ENCODE assay signal across 23 cellular contexts in the genomic region with DNA sequence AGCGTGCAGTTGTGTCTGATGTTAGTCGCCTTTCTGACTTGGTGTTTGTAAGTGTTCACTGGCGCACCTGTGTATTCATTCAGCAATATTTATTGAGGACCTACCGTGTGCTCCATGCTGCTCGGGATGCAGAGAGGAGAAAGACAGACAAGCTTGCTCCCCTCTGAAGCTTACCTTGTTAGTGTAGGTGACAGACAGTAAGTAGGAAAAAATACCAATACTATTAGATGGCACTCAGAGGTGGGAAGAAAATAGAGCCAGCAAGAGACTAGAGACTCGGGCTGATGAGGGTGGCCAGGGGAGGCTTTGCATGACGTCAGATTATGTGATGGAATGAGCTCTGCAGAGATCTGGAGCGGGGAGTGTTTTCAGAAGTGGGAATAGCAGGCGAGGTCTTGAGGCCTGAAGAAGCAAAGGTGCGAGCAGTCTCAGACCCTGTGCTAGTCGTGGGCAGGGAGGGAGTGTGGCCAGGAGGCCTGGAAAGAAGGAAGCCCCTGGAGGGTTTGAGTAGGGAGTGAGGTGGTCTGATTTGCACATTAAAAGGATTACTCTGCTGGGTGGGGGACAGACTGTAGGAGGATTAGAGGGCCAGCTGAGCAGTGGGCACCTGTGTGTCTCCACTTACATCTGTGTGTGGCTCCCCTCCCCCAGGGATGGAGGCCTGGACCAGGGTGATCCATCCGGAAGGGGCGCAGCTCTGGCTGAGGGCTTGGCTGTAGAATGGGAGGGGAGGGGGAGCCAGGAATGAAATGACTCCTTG. TPM values are rescaled to one million over a fixed set of nuclear protein-coding genes. Genes with fewer than 3 reads are reported as not detected.
DNase-seq lines count a peak whose midpoint lies in the region; ATAC-seq and TF ChIP-seq lines count a peak whose summit lies in the region.
"Had no signal": no experiment of that assay in that cellular context is flagged by ENCODE, and none has a peak within 500 bp of the region (broad histone marks: within the 10 kb centered on the region; RNA-seq: fewer than 3 reads in every experiment).

No MANE protein-coding gene starts in this region.

- no peak overlapping the region for H3K4ac ChIP-seq in IMR-90 (ENCODE audit: low read depth, low read length)

- H2AK5ac ChIP-seq in IMR-90 (ENCODE audit: low read depth, low read length) = no peak overlapping the region

- no peak overlapping the region for H3K56ac ChIP-seq in IMR-90 (ENCODE audit: extremely low read depth, insufficient read depth, low read length)

- CTCF ChIA-PET in IMR-90 (lab: Yijun Ruan, JAX) = interaction anchor here (0.5 kb wide), 1 partner anchor 230 kb away, joined by 4 read pairs; no protein-coding TSS in a partner anchor

- peaks cover 100% of the 10 kb centered on the region for H4K20me1 ChIP-seq in BLaER1
- peaks cover 77% of the 10 kb centered on the region for H4K20me1 ChIP-seq in IMR-90 (ENCODE audit: insufficient read depth, low read length)

- H2BK20ac ChIP-seq in IMR-90 (ENCODE audit: low read depth, low read length) = no peak overlapping the region

- no peak overlapping the region for H2AFZ ChIP-seq in IMR-90 (replicated peaks; ENCODE audit: low read length, poor library complexity)

- no peaks in the 10 kb centered on the region for H3K27me3 ChIP-seq in BLaER1
- H3K27me3 ChIP-seq in IMR-90 (ENCODE audit: control insufficient read depth, insufficient read depth, low read length) = no peaks in the 10 kb centered on the region
- H3K27me3 ChIP-seq: BE2C, body of pancreas, upper lobe of left lung had no signal

- H3K18ac ChIP-seq in IMR-90 (ENCODE audit: low read depth, low read length) = no peak overlapping the region

- no peak for DNase-seq in IMR-90
- DNase-seq in cerebellar cortex (ENCODE audit: low spot score) = peak; percentile 65
- peak; percentile 61 for DNase-seq in iPS-NIHi7 (ENCODE audit: extremely low spot score)
- DNase-seq in C1 segment of cervical spinal cord (lab: John Stamatoyannopoulos, UW) = no peak
- DNase-seq in GM20000 (ENCODE audit: low spot score) = no peak
- DNase-seq: 8988T; activated CD4-positive, alpha-beta T cell treated with anti-CD3 and anti-CD28 coated beads, Interleukin-2, amount 10 ng/mL, durations not matched to agents 24 days and 14 days; activated T-cell treated with anti-CD3 and anti-CD28 coated beads, Interleukin-2, amount 50 U/mL, for 4 hours; BE2C; body of pancreas; erythroblast; foreskin fibroblast; kidney; lower lobe of right lung; MV-4-11; NCI-H510A treated with DMSO at 0.1 percent for 48 hours; SK-N-SH; T-helper 17 cell; upper lobe of left lung had no signal

- WGBS in IMR-90 (ENCODE audit: extremely low coverage in 2 of 2, insufficient read length in 1 of 2), 2 experiments = 78% methylated on average over 6 of the region's 13 CpGs; no CpG with 5 or more reads in 1 of the 2 experiments

- H4K91ac ChIP-seq in IMR-90 (ENCODE audit: insufficient read depth, low read depth, low read length) = no peak overlapping the region

- H3K23ac ChIP-seq in IMR-90 (ENCODE audit: low read depth, low read length) = peak overlapping the region; percentile 60

- H3K36me3 ChIP-seq in BLaER1 (peaks cover 99% of the 10 kb centered on the region), IMR-90 (ENCODE audit: control insufficient read depth, insufficient read depth, low read length) (peaks cover 35% of the 10 kb centered on the region)
- H3K36me3 ChIP-seq: BE2C, lower lobe of right lung, upper lobe of left lung had no signal

- peaks cover 16% of the 10 kb centered on the region for H3K9me3 ChIP-seq in BLaER1
- no peaks in the 10 kb centered on the region for H3K9me3 ChIP-seq in IMR-90 (ENCODE audit: control insufficient read depth, insufficient read depth, low read length)
- H3K9me3 ChIP-seq: BE2C, body of pancreas, lower lobe of right lung, SK-N-SH, upper lobe of left lung had no signal

- H3K9ac ChIP-seq in BLaER1 (no peak overlapping the region), IMR-90 (ENCODE audit: low read depth, low read length) (no peak overlapping the region)
- H3K9ac ChIP-seq: SK-N-SH had no signal

- intact Hi-C loops in IMR-90 (cut with micrococcal nuclease) = no loop called here

- BruUV-seq in IMR-90 (replicated peaks; lab: Mats Ljungman, UMichigan) = no TSS peak

- 0 out of 2 replicates have a peak overlapping the region, but pooled peaks have one; percentile 3 for H3K4me2 ChIP-seq in BLaER1
- no peak overlapping the region for H3K4me2 ChIP-seq in IMR-90 (ENCODE audit: low read depth, low read length)
- H3K4me2 ChIP-seq: SK-N-SH had no signal

- no peak for TF ChIP-seq POLR2A in IMR-90 (IDR thresholded peaks at IDR 0.05; ENCODE audit: low read depth, low read length)

- H3K27ac ChIP-seq in BLaER1 (no peak overlapping the region), IMR-90 (ENCODE audit: insufficient read depth, low read length) (no peak overlapping the region)
- H3K27ac ChIP-seq: body of pancreas, lower lobe of right lung, skin epidermis, upper lobe of left lung had no signal

- no peak overlapping the region for H3K14ac ChIP-seq in IMR-90 (replicated peaks; ENCODE audit: low read depth, low read length)

- no peak overlapping the region for H2BK15ac ChIP-seq in IMR-90 (ENCODE audit: low read depth, low read length)

- peaks cover 22 to 85% of the 10 kb centered on the region in 2 experiments; a peak in 3 of 4 replicates for H3K79me1 ChIP-seq in IMR-90 (ENCODE audit: low read depth in 1 of 2, low read length in 2 of 2)

- POLR2A ChIA-PET in IMR-90 (lab: Charles Lee; ENCODE audit: unreplicated experiment) = interaction anchor here (0.6 kb wide), 1 partner anchor 22 kb away, joined by 3 read pairs; no protein-coding TSS in a partner anchor

- no peak overlapping the region for H2BK5ac ChIP-seq in IMR-90 (ENCODE audit: low read depth, low read length, poor library complexity, severe bottlenecking)

- TF ChIP-seq CTCF in IMR-90 (conservative IDR thresholded peaks at IDR 0.05; ENCODE audit: low read depth, low read length) = no peak
- TF ChIP-seq CTCF in GM20000 (IDR thresholded peaks at IDR 0.05; ENCODE audit: extremely low read depth, missing control alignments) = no peak

- ATAC-seq in IMR-90 (ENCODE audit: low read depth) (no peak), GM19463 (IDR thresholded peaks at IDR 0.05; ENCODE audit: unreplicated experiment) (no peak), HG03045 (IDR thresholded peaks at IDR 0.05; ENCODE audit: unreplicated experiment) (no peak)
- ATAC-seq: activated T-cell treated with anti-CD3 and anti-CD28 coated beads, Interleukin-2, amount 50 U/mL, for 4 hours; body of pancreas; lower lobe of right lung; T-helper 17 cell had no signal

- H2BK120ac ChIP-seq in IMR-90 (ENCODE audit: low read depth, low read length) = no peak overlapping the region

- H3K4me1 ChIP-seq in BLaER1 = peaks cover 58% of the 10 kb centered on the region
- H3K4me1 ChIP-seq in IMR-90 (ENCODE audit: control insufficient read depth, insufficient read depth, low read length) = peaks cover 21% of the 10 kb centered on the region
- H3K4me1 ChIP-seq: BE2C, lower lobe of right lung, upper lobe of left lung had no signal

- in situ Hi-C loops in IMR-90 (cut with MboI; ENCODE audit: low sequenced_read_pairs) = no loop called here

- H2AK9ac ChIP-seq in IMR-90 (replicated peaks; ENCODE audit: low read depth, low read length, poor library complexity) = no peak overlapping the region

- no peak overlapping the region for H4K8ac ChIP-seq in IMR-90 (ENCODE audit: low read depth in 2 of 2, low read length in 2 of 2)

- no peak for TF ChIP-seq RAD21 in IMR-90 (IDR thresholded peaks at IDR 0.05; ENCODE audit: low read length)

- H3K4me3 ChIP-seq in BLaER1 (no peak overlapping the region), IMR-90 (ENCODE audit: insufficient read depth, low read depth, low read length) (no peak overlapping the region)
- H3K4me3 ChIP-seq: body of pancreas, lower lobe of right lung, skin epidermis, upper lobe of left lung had no signal

- peaks cover 38% of the 10 kb centered on the region for H3K9me1 ChIP-seq in IMR-90 (ENCODE audit: insufficient read depth, low read length)

- H4K5ac ChIP-seq in IMR-90 (ENCODE audit: low read depth, low read length) = no peak overlapping the region; the same call in 1 of the 2 replicates

- dilution Hi-C loops in IMR-90 (cut with HindIII; ENCODE audit: low sequenced_read_pairs, unreplicated experiment) = no loop called here

TF ChIP-seq in IMR-90, 13 proteins besides CTCF, POLR2A, EP300 and RAD21:
- no peak for TF ChIP-seq SMC3 (IDR thresholded peaks at IDR 0.05; ENCODE audit: low read depth, low read length)
- no peak for TF ChIP-seq MAZ (IDR thresholded peaks at IDR 0.05; ENCODE audit: borderline replicate concordance, low read depth, low read length)
- no peak for TF ChIP-seq RCOR1 (IDR thresholded peaks at IDR 0.05; ENCODE audit: insufficient replicate concordance, low read length)
- TF ChIP-seq CEBPB (IDR thresholded peaks at IDR 0.05; ENCODE audit: low read depth, low read length) = no peak
TF ChIP-seq in IMR-90: peak in this region for 0.

RNA-seq across cellular contexts. Expression of a gene that starts 11.8 kb away (rescaled TPM):
- total RNA-seq in IMR-90 (2012; rRNA removed) = 29.0 and 38.6 TPM in 2 replicates
- 44.7 and 45.3 TPM in 2 replicates for polyA plus RNA-seq in IMR-90 (2012; rRNA removed)
- 26.0 and 32.1 TPM in 2 replicates for polyA plus RNA-seq in IMR-90 (2012; cell fraction: cytosol; rRNA removed)
- polyA plus RNA-seq in IMR-90 (2012; cell fraction: nucleus; rRNA removed; ENCODE audit: low replicate concordance) = 165 and 175 TPM in 2 replicates

Comparison
In these comparisons a context has a peak if more than half of its experiments do, and no peak if none do; other contexts are left out.
1. DNase-seq: peak in cerebellar cortex (single experiment) and iPS-NIHi7 (single experiment); none in IMR-90 (single experiment), C1 segment of cervical spinal cord (0 of 14) and GM20000 (single experiment).